In the genomic region with DNA sequence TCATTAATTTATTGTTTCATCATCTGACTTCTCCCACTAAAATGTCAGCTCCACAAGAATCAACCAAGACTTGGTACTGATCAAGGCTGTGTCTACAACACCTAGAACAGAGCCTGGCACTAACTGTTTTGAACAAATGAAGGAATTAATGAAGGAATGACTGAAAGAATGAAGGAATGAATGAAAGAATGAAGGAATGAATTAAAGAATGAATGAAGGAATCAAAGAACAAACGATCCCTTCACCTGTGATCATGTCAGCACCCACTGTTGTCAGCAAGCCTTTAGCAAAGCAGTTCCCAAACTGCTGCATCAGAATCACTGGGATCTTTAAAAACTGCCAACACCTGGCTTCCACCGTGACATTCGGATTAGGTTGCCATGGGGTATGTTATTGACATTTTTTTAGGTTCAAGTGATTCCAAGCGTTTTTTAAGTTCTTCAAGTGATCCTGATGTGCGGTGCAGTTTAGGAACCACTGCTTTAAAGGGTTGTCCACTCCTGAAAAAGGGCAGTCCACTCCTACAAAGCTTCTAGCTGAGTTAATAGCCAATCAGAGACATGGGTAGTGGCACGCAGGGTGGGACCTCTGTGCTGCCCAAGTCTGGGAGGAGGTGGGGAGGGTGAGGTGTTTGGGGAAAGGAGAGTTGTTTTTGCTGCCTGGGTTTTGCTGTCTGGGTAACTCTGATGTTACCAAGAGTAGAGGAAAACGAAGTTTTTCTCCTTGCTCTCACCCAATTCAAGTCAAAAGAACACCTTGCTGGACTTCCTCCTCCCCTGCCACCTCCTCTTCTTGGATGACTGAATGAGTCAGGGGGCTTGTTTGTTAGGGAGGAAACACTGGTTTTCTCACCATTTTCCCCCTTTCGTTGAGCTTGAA, we compare ENCODE assay signal across 15 cellular contexts.
A peak's percentile ranks its signal among the peaks of the same experiment; 100 is the strongest.
DNase-seq lines count a peak whose midpoint lies in the region; ATAC-seq and TF ChIP-seq lines count a peak whose summit lies in the region.
"Had no signal": no experiment of that assay in that cellular context is flagged by ENCODE, and none has a peak within 500 bp of the region (broad histone marks: within the 10 kb centered on the region; RNA-seq: fewer than 3 reads in every experiment).

No MANE protein-coding gene starts in this region.

- H3K36me3 ChIP-seq in PC-9 (ENCODE audit: low read depth) (no peaks in the 10 kb centered on the region), osteoblast (ENCODE audit: insufficient read depth, low read length) (no peaks in the 10 kb centered on the region), gastroesophageal sphincter (no peaks in the 10 kb centered on the region)

- H3K27ac ChIP-seq in PC-9 (no peak overlapping the region), osteoblast (ENCODE audit: low read depth, low read length) (no peak overlapping the region), gastroesophageal sphincter (no peak overlapping the region)
- H3K27ac ChIP-seq: C4-2B had no signal

- peaks cover 5% of the 10 kb centered on the region for H3K4me1 Mint-ChIP-seq in activated naive CD4-positive, alpha-beta T cell treated with anti-CD3 and anti-CD28 coated beads for 36 hours (ENCODE audit: low read depth)

- no peaks in the 10 kb centered on the region for H3K27me3 Mint-ChIP-seq in activated naive CD4-positive, alpha-beta T cell treated with anti-CD3 and anti-CD28 coated beads for 36 hours (ENCODE audit: low read depth)
- H3K27me3 Mint-ChIP-seq: CD4-positive, alpha-beta T cell had no signal

- H3K9me3 ChIP-seq in PC-9 (ENCODE audit: insufficient read depth, low read depth) (no peaks in the 10 kb centered on the region), osteoblast (ENCODE audit: low read depth, low read length) (no peaks in the 10 kb centered on the region), gastroesophageal sphincter (no peaks in the 10 kb centered on the region)
- H3K9me3 ChIP-seq: Caco-2 had no signal

- TF ChIP-seq POLR2A in gastroesophageal sphincter (IDR thresholded peaks at IDR 0.05) = no peak

- H3K9me3 Mint-ChIP-seq in activated naive CD4-positive, alpha-beta T cell treated with anti-CD3 and anti-CD28 coated beads for 36 hours = no peaks in the 10 kb centered on the region
- no peaks in the 10 kb centered on the region for H3K9me3 Mint-ChIP-seq in activated naive CD4-positive, alpha-beta T cell treated with anti-CD3 and anti-CD28 coated beads, Interleukin-2, amount 50 U/mL, for 72 hours
- H3K9me3 Mint-ChIP-seq: CD4-positive, alpha-beta T cell; GM23338; HFFc6 had no signal

- H3K4me1 ChIP-seq in PC-9 (replicated peaks; ENCODE audit: insufficient read depth) = peaks cover 28% of the 10 kb centered on the region
- H3K4me1 ChIP-seq in osteoblast (ENCODE audit: insufficient read depth, low read length) = no peaks in the 10 kb centered on the region
- H3K4me1 ChIP-seq in gastroesophageal sphincter = no peaks in the 10 kb centered on the region

- H3F3A ChIP-seq in PC-9 (ENCODE audit: insufficient read depth, low read depth) = peaks cover 19% of the 10 kb centered on the region

- no peaks in the 10 kb centered on the region for H3K36me3 Mint-ChIP-seq in activated naive CD4-positive, alpha-beta T cell treated with anti-CD3 and anti-CD28 coated beads for 36 hours (ENCODE audit: low read depth)
- no peaks in the 10 kb centered on the region for H3K36me3 Mint-ChIP-seq in activated naive CD4-positive, alpha-beta T cell treated with anti-CD3 and anti-CD28 coated beads, Interleukin-2, amount 50 U/mL, for 72 hours

- H3K79me2 ChIP-seq in PC-9 (ENCODE audit: low read depth) (no peaks in the 10 kb centered on the region), osteoblast (ENCODE audit: insufficient read depth, low read length) (no peaks in the 10 kb centered on the region)

- no peak for TF ChIP-seq CTCF in PC-9 (conservative IDR thresholded peaks at IDR 0.05)
- TF ChIP-seq CTCF in osteoblast (IDR thresholded peaks at IDR 0.05; ENCODE audit: extremely low read depth, low read depth, low read length) = no peak
- no peak for TF ChIP-seq CTCF in gastroesophageal sphincter (IDR thresholded peaks at IDR 0.05)

- H3K4me2 ChIP-seq in PC-9 (peak overlapping the region; percentile 27), osteoblast (ENCODE audit: insufficient read depth, low read length) (no peak overlapping the region)
- H3K4me2 ChIP-seq: GM23338 had no signal

- H3K27ac Mint-ChIP-seq in activated naive CD4-positive, alpha-beta T cell treated with anti-CD3 and anti-CD28 coated beads for 36 hours = no peak overlapping the region
- H3K27ac Mint-ChIP-seq in activated naive CD4-positive, alpha-beta T cell treated with anti-CD3 and anti-CD28 coated beads, Interleukin-2, amount 50 U/mL, for 72 hours = peak overlapping the region in 1 of 2 donors; percentile 72
- H3K27ac Mint-ChIP-seq: CD4-positive, alpha-beta T cell; GM23338; HFFc6 had no signal

- H3K27me3 ChIP-seq in PC-9 (ENCODE audit: insufficient read depth, low read depth) (no peaks in the 10 kb centered on the region), osteoblast (ENCODE audit: insufficient read depth, low read length) (peaks cover 68% of the 10 kb centered on the region), gastroesophageal sphincter (peaks cover 44% of the 10 kb centered on the region)

- no peak for TF ChIP-seq EP300 in gastroesophageal sphincter (IDR thresholded peaks at IDR 0.05)

- POLR2A ChIA-PET in PC-9 (lab: Charles Lee; ENCODE audit: unreplicated experiment) = no interaction called here

- H2AFZ ChIP-seq in PC-9 (no peak overlapping the region), osteoblast (ENCODE audit: low read length) (no peak overlapping the region)
- H2AFZ ChIP-seq: GM23338 had no signal

- H3K4me3 ChIP-seq in PC-9 (no peak overlapping the region), osteoblast (ENCODE audit: insufficient read depth, low read length) (no peak overlapping the region), gastroesophageal sphincter (no peak overlapping the region)
- H3K4me3 ChIP-seq: GM23338 had no signal

- no TSS peak for BruUV-seq in PC-9 (replicated peaks; lab: Mats Ljungman, UMichigan)

- no peaks in the 10 kb centered on the region for H3K9me2 ChIP-seq in PC-9 (ENCODE audit: insufficient read depth)

- H3K4me3 Mint-ChIP-seq in activated naive CD4-positive, alpha-beta T cell treated with anti-CD3 and anti-CD28 coated beads for 36 hours = no peak overlapping the region
- H3K4me3 Mint-ChIP-seq: CD4-positive, alpha-beta T cell; GM23338; HFFc6 had no signal

- peak; percentile 20 for DNase-seq in activated naive CD4-positive, alpha-beta T cell treated with anti-CD3 and anti-CD28 coated beads for 36 hours
- no peak for DNase-seq in activated naive CD4-positive, alpha-beta T cell treated with anti-CD3 and anti-CD28 coated beads, Interleukin-2, amount 50 U/mL, for 72 hours (ENCODE audit: low spot score in 2 of 2)
- DNase-seq in PC-9 = no peak
- peak; percentile 55 for DNase-seq in iPS-NIHi11 (ENCODE audit: low spot score)
- peak; percentile 5 for DNase-seq in osteoblast (ENCODE audit: insufficient read length, low spot score, missing footprints)
- no peak for DNase-seq in stimulated activated CD4-positive, alpha-beta T cell treated with anti-CD3 and anti-CD28 coated beads, Interleukin-2, amount 100 ng/mL, for 48 hours
- DNase-seq: AML-193; Caco-2; CD4-positive, alpha-beta T cell; HCEC 1CT; HFFc6 had no signal

- no peak for ATAC-seq in activated naive CD4-positive, alpha-beta T cell treated with anti-CD3 and anti-CD28 coated beads, Interleukin-2, amount 50 U/mL, for 72 hours
- ATAC-seq in GM21526 (IDR thresholded peaks at IDR 0.05; ENCODE audit: low FRiP score, unreplicated experiment) = no peak
- ATAC-seq in gastroesophageal sphincter = no peak
- ATAC-seq: GM23338 had no signal

- CTCF ChIA-PET in activated naive CD4-positive, alpha-beta T cell treated with anti-CD3 and anti-CD28 coated beads for 36 hours (lab: Charles Lee) = interaction anchor here (0.6 kb wide), 1 partner anchor 99 kb away, joined by 3 read pairs; no protein-coding TSS in a partner anchor
- CTCF ChIA-PET in PC-9 (lab: Charles Lee) = no interaction called here

- intact Hi-C loops in activated naive CD4-positive, alpha-beta T cell treated with anti-CD3 and anti-CD28 coated beads for 36 hours (cut with micrococcal nuclease) = loop anchor here (10.0 kb wide), 1 partner anchor 386 kb away; a partner anchor contains a TSS
- intact Hi-C loops in PC-9 (cut with micrococcal nuclease; ENCODE audit: unreplicated experiment) = loop anchor here (10.0 kb wide), 1 partner anchor 46 kb away; no protein-coding TSS in a partner anchor

- WGBS in gastroesophageal sphincter (ENCODE audit: low coverage in 1 of 2), 2 donors = 57 to 66% methylated on average over 7 to 8 of the region's 8 CpGs

- no peaks in the 10 kb centered on the region for H4K20me1 ChIP-seq in PC-9 (ENCODE audit: insufficient read depth)
- H4K20me1 ChIP-seq in osteoblast (ENCODE audit: insufficient read depth, low read length) = no peaks in the 10 kb centered on the region

Comparison
In these comparisons a context has a peak if more than half of its experiments do, and no peak if none do; other contexts are left out.
1. DNase-seq: peak in activated naive CD4-positive, alpha-beta T cell treated with anti-CD3 and anti-CD28 coated beads for 36 hours (single experiment), iPS-NIHi11 (single experiment) and osteoblast (single experiment); none in activated naive CD4-positive, alpha-beta T cell treated with anti-CD3 and anti-CD28 coated beads, Interleukin-2, amount 50 U/mL, for 72 hours (0 of 2), PC-9 (0 of 2) and stimulated activated CD4-positive, alpha-beta T cell treated with anti-CD3 and anti-CD28 coated beads, Interleukin-2, amount 100 ng/mL, for 48 hours (0 of 2).